ENCODE assay signal across 8 cellular contexts in the genomic region with DNA sequence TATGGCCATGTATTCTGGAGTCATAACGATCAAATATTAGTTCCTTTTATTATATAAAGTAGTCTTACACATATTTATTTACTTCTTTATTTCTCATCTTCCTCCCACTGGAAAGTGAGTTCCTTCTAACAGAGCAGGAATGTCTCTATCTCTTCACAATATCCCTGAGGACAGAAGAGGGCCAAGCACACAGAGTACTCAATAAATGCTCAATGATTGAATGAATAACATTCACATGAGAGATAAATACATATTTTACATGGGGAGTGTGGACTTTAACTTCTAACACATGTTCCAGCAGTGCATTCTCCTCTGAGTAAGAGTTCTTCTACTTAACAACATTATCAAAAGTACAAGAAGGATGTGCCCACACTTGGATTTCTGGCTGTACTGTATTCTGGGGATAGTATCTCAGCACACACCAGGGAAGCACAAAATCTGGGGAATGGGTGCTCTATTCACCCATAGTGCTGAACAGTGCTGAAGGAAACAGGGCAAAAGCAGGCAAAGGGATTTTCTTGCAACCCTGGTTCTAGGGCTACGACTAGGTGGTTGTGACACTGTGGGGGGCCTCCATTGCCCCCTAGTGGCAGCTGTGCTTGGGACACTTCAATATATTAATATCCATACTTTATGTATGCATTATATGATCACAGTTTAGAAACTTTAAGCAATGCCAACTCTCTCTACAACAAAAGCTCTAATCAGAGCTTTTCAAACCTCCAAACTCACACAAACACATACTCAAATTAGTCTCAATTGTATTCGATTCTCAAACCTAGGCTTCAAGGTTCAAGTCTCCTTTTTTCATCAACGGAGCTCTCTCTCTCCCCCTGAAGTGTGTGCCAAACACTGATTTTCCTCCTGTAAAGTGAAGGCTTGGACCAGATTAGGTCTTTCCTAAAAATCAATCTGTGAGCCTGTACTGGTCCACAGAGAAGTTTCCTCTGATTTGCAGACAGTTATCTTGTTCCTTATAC.
DNase-seq lines count a peak whose midpoint lies in the region; ATAC-seq, FAIRE-seq and TF ChIP-seq lines count a peak whose summit lies in the region.

No MANE protein-coding gene starts in this region.

- TF ChIP-seq CTCF in astrocyte (IDR thresholded peaks at IDR 0.05; ENCODE audit: insufficient read depth, low read depth, low read length), result peak; percentile 83
- TF ChIP-seq CTCF in kidney (IDR thresholded peaks at IDR 0.05; ENCODE audit: borderline replicate concordance, extremely low read depth, insufficient read depth), result peak; percentile 76

- H2AFZ ChIP-seq in astrocyte (ENCODE audit: low read depth, low read length), result no peak overlapping the region

- no peak overlapping the region for H3K27ac Mint-ChIP-seq in T-helper 17 cell
- H3K27ac Mint-ChIP-seq in astrocyte (ENCODE audit: unreplicated experiment), result no peak overlapping the region

- H4K20me1 ChIP-seq in astrocyte (ENCODE audit: insufficient read depth, low read length), result no peaks in the 10 kb centered on the region

- H3K36me3 Mint-ChIP-seq in T-helper 17 cell (ENCODE audit: low read depth) (no peaks in the 10 kb centered on the region), astrocyte (ENCODE audit: low read depth, unreplicated experiment) (no peaks in the 10 kb centered on the region)

- peak; percentile 89 for ATAC-seq in GM19468 (IDR thresholded peaks at IDR 0.05; ENCODE audit: extremely low read depth, unreplicated experiment)
- peak; percentile 96 for ATAC-seq in HG03521 (IDR thresholded peaks at IDR 0.05; ENCODE audit: unreplicated experiment)
- ATAC-seq in T-helper 17 cell, result peak; percentile 84

- H3K9me3 ChIP-seq in T-helper 17 cell (ENCODE audit: control insufficient read depth, low read length, poor library complexity, severe bottlenecking), result no peaks in the 10 kb centered on the region
- H3K9me3 ChIP-seq in astrocyte (ENCODE audit: insufficient read depth, low read depth, low read length), result no peaks in the 10 kb centered on the region
- H3K9me3 ChIP-seq in kidney (ENCODE audit: control insufficient read depth in 1 of 2, low read length in 2 of 2), result no peaks in the 10 kb centered on the region

- H3K4me3 Mint-ChIP-seq in T-helper 17 cell (no peak overlapping the region), astrocyte (ENCODE audit: unreplicated experiment) (no peak overlapping the region)

- H3K36me3 ChIP-seq in astrocyte (ENCODE audit: insufficient read depth, low read length) (no peaks in the 10 kb centered on the region), kidney (ENCODE audit: control insufficient read depth in 1 of 2, insufficient read depth in 2 of 2, low read length in 2 of 2) (no peaks in the 10 kb centered on the region)

- FAIRE-seq in astrocyte (lab: Jason Lieb, UNC) (no peak), kidney (lab: Jason Lieb, UNC) (no peak)

- no peaks in the 10 kb centered on the region for H3K27me3 ChIP-seq in astrocyte (ENCODE audit: insufficient read depth, low read length)

- intact Hi-C loops in kidney (cut with DNase I), result loop anchor here (10.0 kb wide), 1 partner anchor 226 kb away; no protein-coding TSS in a partner anchor

- H3K27me3 Mint-ChIP-seq in T-helper 17 cell, result no peaks in the 10 kb centered on the region
- H3K27me3 Mint-ChIP-seq in astrocyte (ENCODE audit: low read depth, unreplicated experiment), result no peaks in the 10 kb centered on the region

- DNase-seq in EH (ENCODE audit: low read depth) (peak; percentile 44), T-helper 17 cell (peak; percentile 13 to 33 (median 30)), astrocyte (ENCODE audit: low read depth) (peak; percentile 7), kidney (peak; percentile 63), SHP77 treated with DMSO at 0.1 percent for 48 hours (lab: John Stamatoyannopoulos, UW) (no peak)
- peak; percentile 67 for DNase-seq in stimulated activated CD4-positive, alpha-beta T cell treated with anti-CD3 and anti-CD28 coated beads, Interleukin-4, amount 100 ng/mL, for 24 hours

- H3K9ac ChIP-seq in astrocyte (ENCODE audit: low read length) (no peak overlapping the region), kidney (ENCODE audit: low read length in 2 of 2) (no peak overlapping the region)

- no peak overlapping the region for H3K4me3 ChIP-seq in astrocyte (ENCODE audit: insufficient read depth, low read depth, low read length)
- H3K4me3 ChIP-seq in kidney (ENCODE audit: low read length in 2 of 2), result no peak overlapping the region

- H3K27ac ChIP-seq in astrocyte (ENCODE audit: low read depth, low read length) (no peak overlapping the region), kidney (ENCODE audit: low read depth in 2 of 2, low read length in 2 of 2) (no peak overlapping the region)

- H3K79me2 ChIP-seq in astrocyte (ENCODE audit: insufficient read depth, low read length), result no peaks in the 10 kb centered on the region

- H3K4me1 Mint-ChIP-seq in T-helper 17 cell (peaks cover 4% of the 10 kb centered on the region), astrocyte (ENCODE audit: low read depth, unreplicated experiment) (no peaks in the 10 kb centered on the region)

- no peaks in the 10 kb centered on the region for H3K9me3 Mint-ChIP-seq in astrocyte (ENCODE audit: unreplicated experiment)

- H3K4me1 ChIP-seq in astrocyte (ENCODE audit: insufficient read depth, low read length) (no peaks in the 10 kb centered on the region), kidney (ENCODE audit: control insufficient read depth in 1 of 2, insufficient read depth in 1 of 2, low read depth in 1 of 2, low read length in 2 of 2) (no peaks in the 10 kb centered on the region)

- H3K4me2 ChIP-seq in astrocyte (ENCODE audit: low read length), result no peak overlapping the region
